In genomic region chr6:105566503-105566902, GRCh38 we compare ENCODE assay signal across 25 cellular contexts.
"Had no signal": no experiment of that assay in that cellular context is flagged by ENCODE, and none has a peak within 500 bp of the region (broad histone marks: within the 10 kb centered on the region; RNA-seq: fewer than 3 reads in every experiment).

No MANE protein-coding gene starts in this region.

- H3K9ac ChIP-seq: KMS-11 had no signal

- H3K27ac ChIP-seq: breast epithelium, KMS-11, Peyer's patch, SJSA1, VCaP had no signal

- H3K4me3 ChIP-seq: breast epithelium, Peyer's patch, SJSA1 had no signal

- DNase-seq: activated CD4-positive, alpha-beta memory T cell treated with anti-CD3 and anti-CD28 coated beads for 36 hours; activated CD4-positive, alpha-beta T cell treated with anti-CD3 and anti-CD28 coated beads, Interleukin-2, amount 10 ng/mL, durations not matched to agents 7 days and 5 days; activated CD4-positive, CD25-positive, alpha-beta regulatory T cell; activated gamma-delta T cell treated with Interleukin-2 at 50 U/mL for 16 hours; activated naive CD4-positive, alpha-beta T cell treated with anti-CD3 and anti-CD28 coated beads, Interleukin-2, amount 10 ng/mL, durations not matched to agents 7 days and 5 days; activated naive CD8-positive, alpha-beta T cell treated with anti-CD3 and anti-CD28 coated beads for 36 hours; activated T-cell treated with anti-CD3 and anti-CD28 coated beads, Interleukin-2, amount 50 U/mL, for 72 hours; anterior cingulate cortex; caudate nucleus; MV-4-11; NCI-H1092 treated with DMSO at 0.1 percent for 48 hours; NCI-H1417 treated with DMSO at 0.1 percent for 48 hours; NCI-H1694; NCI-H2081; NCI-H446; NCI-H524; SHP77; T-helper 17 cell; T1000 had no signal

- H3K4me1 ChIP-seq: breast epithelium, SJSA1 had no signal

- FAIRE-seq: TTC549 had no signal

- H3K36me3 ChIP-seq: breast epithelium, Peyer's patch, SJSA1 had no signal

- H3K27me3 ChIP-seq: breast epithelium, Peyer's patch, SJSA1 had no signal

- H3K4me2 ChIP-seq: KMS-11 had no signal

- H3K9me3 ChIP-seq: Peyer's patch, SJSA1 had no signal
